Comparison of ENCODE assay signal across 17 cellular contexts in the genomic region with DNA sequence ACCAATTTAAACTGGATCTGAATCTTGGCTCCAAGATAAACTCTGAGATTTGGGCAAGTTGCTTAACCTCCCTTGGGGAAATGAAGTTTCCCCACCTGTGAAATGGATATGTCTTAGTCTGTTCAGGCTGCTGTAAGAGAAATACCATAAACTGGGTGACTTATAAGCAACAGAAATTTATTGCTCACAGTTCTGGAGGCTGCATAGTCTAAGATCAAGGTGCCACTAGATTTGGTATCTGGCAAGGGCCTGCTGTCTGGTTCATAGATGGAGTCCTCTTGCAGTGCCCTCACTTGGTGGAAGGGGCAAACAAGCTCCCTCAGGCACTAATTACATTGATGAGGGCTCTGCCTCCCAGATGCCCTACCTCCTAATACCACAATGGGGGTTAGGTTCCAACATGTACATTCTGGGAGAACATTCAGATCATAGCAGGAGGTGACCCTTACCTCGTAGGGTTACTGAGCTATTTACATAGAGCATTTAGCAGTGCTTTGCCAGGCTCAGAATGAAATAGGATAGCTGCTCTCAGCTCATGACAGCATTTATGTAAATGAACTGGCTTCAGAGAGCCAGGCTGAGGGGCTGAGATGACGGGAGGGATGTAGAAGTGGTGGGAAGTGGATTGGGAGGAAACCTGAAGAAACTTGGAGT.
DNase-seq lines count a peak whose midpoint lies in the region; ATAC-seq and TF ChIP-seq lines count a peak whose summit lies in the region.
"Had no signal": no experiment of that assay in that cellular context is flagged by ENCODE, and none has a peak within 500 bp of the region (broad histone marks: within the 10 kb centered on the region; RNA-seq: fewer than 3 reads in every experiment).

No MANE protein-coding gene starts in this region.

- H3K79me1 ChIP-seq in neuronal stem cell (ENCODE audit: low read depth, low read length), result no peaks in the 10 kb centered on the region

- no peak overlapping the region for H2BK120ac ChIP-seq in neuronal stem cell (ENCODE audit: low read depth, low read length)

- no peak overlapping the region for H2BK12ac ChIP-seq in neuronal stem cell (ENCODE audit: low read length)

- peak overlapping the region; percentile 95 for H3K27ac ChIP-seq in left ventricle myocardium inferior (replicated peaks)
- peak overlapping the region in 1 of 2 donors; percentile 87 for H3K27ac ChIP-seq in right atrium auricular region
- H3K27ac ChIP-seq in aorta (ENCODE audit: low read depth in 1 of 2, low read length in 2 of 2), result peak overlapping the region; percentile 96
- H3K27ac ChIP-seq in neuronal stem cell (replicated peaks; ENCODE audit: low read length), result no peak overlapping the region
- H3K27ac ChIP-seq: hepatocyte, left lung had no signal

- H4K91ac ChIP-seq in neuronal stem cell (ENCODE audit: low read depth, low read length, poor library complexity), result no peak overlapping the region

- H3K4me3 ChIP-seq in left ventricle myocardium inferior (no peak overlapping the region), right atrium auricular region (no peak overlapping the region), aorta (ENCODE audit: low read length in 2 of 2) (no peak overlapping the region), neuronal stem cell (ENCODE audit: low read length in 2 of 2) (no peak overlapping the region), HAP-1 (no peak overlapping the region)
- H3K4me3 ChIP-seq: hepatocyte, left lung had no signal

- H2AFZ ChIP-seq in neuronal stem cell (ENCODE audit: low read length), result no peak overlapping the region
- H2AFZ ChIP-seq: hepatocyte had no signal

- in situ Hi-C loops in HAP-1 (cut with MboI; ENCODE audit: low sequenced_read_pairs), result no loop called here

- no peak overlapping the region for H3K4ac ChIP-seq in neuronal stem cell (ENCODE audit: low read length)

- ATAC-seq in aorta (ENCODE audit: low FRiP score), result no peak
- ATAC-seq: left lung; natural killer cell treated with Interleukin-12 subunit alpha and Interleukin-12 subunit beta and Interleukin-15 and Interleukin-18, amount 100 ng/mL, for 72 hours had no signal

- H2AK5ac ChIP-seq in neuronal stem cell (ENCODE audit: low read depth, low read length), result no peak overlapping the region

- H3K9ac ChIP-seq in neuronal stem cell (ENCODE audit: low read depth, low read length, poor library complexity), result no peak overlapping the region

- no peak overlapping the region for H3K18ac ChIP-seq in neuronal stem cell (ENCODE audit: low read length)

- H3K36me3 ChIP-seq in left ventricle myocardium inferior (no peaks in the 10 kb centered on the region), right atrium auricular region (no peaks in the 10 kb centered on the region), aorta (ENCODE audit: control insufficient read depth in 1 of 2, insufficient read depth in 2 of 2, low read length in 1 of 2) (no peaks in the 10 kb centered on the region), neuronal stem cell (replicated peaks in 1 of 2; ENCODE audit: control insufficient read depth in 2 of 2, insufficient read depth in 2 of 2, low read length in 2 of 2) (no peaks in the 10 kb centered on the region), HAP-1 (replicated peaks) (no peaks in the 10 kb centered on the region)

- no peak overlapping the region for H2BK5ac ChIP-seq in neuronal stem cell (ENCODE audit: low read length)

- peaks cover 70% of the 10 kb centered on the region for H3K4me1 ChIP-seq in left ventricle myocardium inferior
- H3K4me1 ChIP-seq in right atrium auricular region, result peaks cover 0 to 43% of the 10 kb centered on the region in 2 donors
- H3K4me1 ChIP-seq in aorta (ENCODE audit: control insufficient read depth in 1 of 2, insufficient read depth in 2 of 2, low read length in 2 of 2), result peaks cover 1 to 14% of the 10 kb centered on the region in 2 donors
- H3K4me1 ChIP-seq in neuronal stem cell (ENCODE audit: control insufficient read depth in 2 of 2, insufficient read depth in 1 of 2, low read depth in 1 of 2, low read length in 2 of 2), result peaks cover 16 to 23% of the 10 kb centered on the region in 2 donors
- H3K4me1 ChIP-seq in HAP-1, result peaks cover 6% of the 10 kb centered on the region
- H3K4me1 ChIP-seq: left lung had no signal

- no peak overlapping the region for H3K14ac ChIP-seq in neuronal stem cell (ENCODE audit: low read length)

- intact Hi-C loops in left ventricle myocardium inferior (cut with micrococcal nuclease) (no loop called here), aorta (cut with DNase I) (no loop called here)

- H3K27me3 ChIP-seq in left ventricle myocardium inferior (ENCODE audit: low read depth), result no peaks in the 10 kb centered on the region
- H3K27me3 ChIP-seq in right atrium auricular region, result no peaks in the 10 kb centered on the region
- no peaks in the 10 kb centered on the region for H3K27me3 ChIP-seq in aorta (ENCODE audit: control insufficient read depth in 1 of 2, insufficient read depth in 2 of 2, low read length in 1 of 2)
- no peaks in the 10 kb centered on the region for H3K27me3 ChIP-seq in neuronal stem cell (ENCODE audit: control insufficient read depth in 3 of 3, insufficient read depth in 3 of 3, low read depth in 1 of 3, low read length in 3 of 3)
- no peaks in the 10 kb centered on the region for H3K27me3 ChIP-seq in HAP-1 (ENCODE audit: low read depth)

- H3K23ac ChIP-seq in neuronal stem cell (ENCODE audit: low read depth, low read length, poor library complexity), result no peak overlapping the region

- H4K8ac ChIP-seq in neuronal stem cell (ENCODE audit: low read depth, low read length), result no peak overlapping the region

- TF ChIP-seq CTCF in left ventricle myocardium inferior (IDR thresholded peaks at IDR 0.05; ENCODE audit: borderline replicate concordance) (no peak), right atrium auricular region (IDR thresholded peaks at IDR 0.05) (no peak)

- no peak overlapping the region for H2BK15ac ChIP-seq in neuronal stem cell (ENCODE audit: low read length)

- WGBS in aorta, 2 donors, result 68 to 71% methylated on average over 2 of the region's 2 CpGs
- WGBS in neuronal stem cell (ENCODE audit: extremely low coverage in 2 of 2, insufficient read length in 2 of 2, insufficient replicate concordance in 1 of 2), 2 donors, result no CpG with 5 or more reads among the region's 2 CpGs

- DNase-seq in left ventricle myocardium inferior (no peak), right atrium auricular region (ENCODE audit: low spot score) (no peak), NCI-H69 (lab: John Stamatoyannopoulos, UW) (peak; percentile 98), islet precursor cell (peak; percentile 51), aorta (no peak), neuronal stem cell (ENCODE audit: low spot score) (no peak), HAP-1 (ENCODE audit: low spot score in 2 of 2) (no peak), hypothalamus (lab: John Stamatoyannopoulos, UW) (no peak)
- DNase-seq: activated CD4-positive, alpha-beta memory T cell treated with anti-CD3 and anti-CD28 coated beads for 36 hours; amygdala; cortex of kidney; HFFc6; left lung; NCI-H82; SIG-M5 had no signal

- H3K9me3 ChIP-seq in left ventricle myocardium inferior (replicated peaks) (no peaks in the 10 kb centered on the region), right atrium auricular region (no peaks in the 10 kb centered on the region), aorta (ENCODE audit: control insufficient read depth, low read length) (no peaks in the 10 kb centered on the region), neuronal stem cell (replicated peaks in 1 of 2; ENCODE audit: control insufficient read depth in 2 of 2, insufficient read depth in 1 of 2, low read depth in 1 of 2, low read length in 2 of 2) (no peaks in the 10 kb centered on the region), HAP-1 (no peaks in the 10 kb centered on the region)
- H3K9me3 ChIP-seq: left lung had no signal

- H3K4me2 ChIP-seq in neuronal stem cell (ENCODE audit: insufficient read depth, low read length, poor library complexity, severe bottlenecking), result no peak overlapping the region
- H3K4me2 ChIP-seq: hepatocyte had no signal

Comparison
In these comparisons a context has a peak if more than half of its experiments do, and no peak if none do; other contexts are left out.
1. DNase-seq: peak in NCI-H69 (single experiment) and islet precursor cell (single experiment); none in left ventricle myocardium inferior (single experiment), right atrium auricular region (single experiment), aorta (0 of 2), neuronal stem cell (single experiment), HAP-1 (0 of 2) and hypothalamus (0 of 51).